ENCODE assay signal across 8 cellular contexts in the genomic region with DNA sequence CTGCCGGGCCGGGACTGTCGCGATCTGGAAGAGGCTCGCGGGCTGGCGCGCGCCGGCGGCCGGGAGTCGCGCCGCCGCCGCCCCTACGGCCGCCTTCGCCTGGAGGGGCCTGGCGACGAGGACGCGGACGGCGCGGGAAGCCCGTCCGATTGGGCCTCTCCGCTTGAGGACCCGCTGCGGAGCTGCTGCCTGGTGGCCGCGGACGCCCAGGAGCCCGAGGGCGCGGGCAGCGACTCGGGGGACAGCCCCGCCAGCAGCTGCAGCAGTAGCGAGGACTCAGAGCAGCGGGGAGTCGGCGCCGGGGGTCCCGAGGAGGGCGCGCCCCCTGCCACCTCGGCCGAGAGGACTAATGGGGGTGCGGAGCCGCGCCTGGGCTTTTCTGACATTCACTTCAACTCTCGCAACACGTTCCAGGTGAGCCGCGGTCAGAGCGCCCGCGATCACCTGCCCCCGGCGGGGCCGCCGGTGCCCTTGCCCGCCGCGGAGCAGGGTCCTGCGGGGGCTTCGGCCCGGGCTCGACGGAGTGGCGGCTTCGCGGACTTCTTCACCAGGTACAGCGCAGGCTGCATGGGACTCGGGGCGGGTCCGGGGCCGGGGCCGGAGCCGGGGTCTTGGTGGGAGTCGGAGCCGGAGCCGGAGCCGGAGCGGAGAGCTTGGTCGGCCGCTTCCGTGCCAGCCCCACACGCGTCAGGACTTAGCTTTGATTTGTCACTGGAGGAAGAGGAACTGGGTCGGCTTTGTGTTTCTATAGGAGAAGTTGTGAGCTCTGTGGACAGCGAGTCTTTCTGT. TPM values are rescaled to one million over a fixed set of nuclear protein-coding genes. Genes with fewer than 3 reads are reported as not detected.
A peak's percentile ranks its signal among the peaks of the same experiment; 100 is the strongest.
DNase-seq lines count a peak whose midpoint lies in the region; ATAC-seq, FAIRE-seq and TF ChIP-seq lines count a peak whose summit lies in the region.

No MANE protein-coding gene starts in this region.

- H3K27me3 ChIP-seq in GM06990 (replicated peaks; ENCODE audit: control insufficient read depth, insufficient read depth, low read length) = no peaks in the 10 kb centered on the region
- peaks cover 33% of the 10 kb centered on the region for H3K27me3 ChIP-seq in iPS-20b (ENCODE audit: insufficient read depth, low read length)

- H3K36me3 Mint-ChIP-seq in MCF 10A (ENCODE audit: insufficient read depth, unreplicated experiment) = no peaks in the 10 kb centered on the region

- POLR2A ChIA-PET in MCF 10A (lab: Yijun Ruan, JAX) = interaction anchor here (0.7 to 6.0 kb wide), 21 partner anchors 7 to 1071 kb away, joined by 3 to 107 read pairs (median 5); a partner anchor contains a TSS

- no peak overlapping the region; the same call in 1 of the 2 replicates for H3K9ac ChIP-seq in iPS-20b (ENCODE audit: low read depth, low read length)

- peak; percentile 69 for ATAC-seq in GM21529 (IDR thresholded peaks at IDR 0.05; ENCODE audit: unreplicated experiment)
- ATAC-seq in sciatic nerve = peak; percentile 51

- H3K36me3 ChIP-seq in GM06990 (ENCODE audit: control insufficient read depth, insufficient read depth, low read length) = no peaks in the 10 kb centered on the region
- no peaks in the 10 kb centered on the region for H3K36me3 ChIP-seq in iPS-20b (ENCODE audit: insufficient read depth, low read depth, low read length)

- BruUV-seq in MCF 10A (replicated peaks; lab: Mats Ljungman, UMichigan) = no TSS peak

- no peaks in the 10 kb centered on the region for H3K9me3 Mint-ChIP-seq in MCF 10A (ENCODE audit: unreplicated experiment)

- H3K4me3 ChIP-seq in GM06990 (replicated peaks; ENCODE audit: low read depth, low read length) (peak overlapping the region; percentile 79), iPS-20b (ENCODE audit: low read length) (peak overlapping the region; percentile 76)

- no peaks in the 10 kb centered on the region for H3K4me1 ChIP-seq in iPS-20b (ENCODE audit: insufficient read depth, low read length)

- no peaks in the 10 kb centered on the region for H3K27me3 Mint-ChIP-seq in MCF 10A (ENCODE audit: insufficient read depth, unreplicated experiment)

- CTCF ChIA-PET in MCF 10A (lab: Yijun Ruan, JAX) = interaction anchor here (0.5 to 5.1 kb wide), 5 partner anchors 37 to 1561 kb away, joined by 3 to 24 read pairs (median 4); a partner anchor contains a TSS

- no peak for FAIRE-seq in HTR-8/SVneo (lab: Jason Lieb, UNC)

- H3K27ac ChIP-seq in iPS-20b (ENCODE audit: low read length) = no peak overlapping the region

- H3K4me1 Mint-ChIP-seq in MCF 10A (ENCODE audit: insufficient read depth, unreplicated experiment) = peaks cover 6% of the 10 kb centered on the region

- peak overlapping the region; percentile 73 for H3K27ac Mint-ChIP-seq in MCF 10A (ENCODE audit: low read depth, unreplicated experiment)

- intact Hi-C loops in MCF 10A (cut with micrococcal nuclease) = loop anchor here (5.0 kb wide), 1 partner anchor 39 kb away; no protein-coding TSS in a partner anchor
- intact Hi-C loops in sciatic nerve (cut with DNase I) = no loop called here

- H3K4me3 Mint-ChIP-seq in MCF 10A (ENCODE audit: unreplicated experiment) = peak overlapping the region; percentile 88

- DNase-seq in GM06990 (ENCODE audit: extremely low read depth, insufficient read length) (peak; percentile 81), HTR-8/SVneo (ENCODE audit: insufficient read length, low spot score) (peak; percentile 47), SIG-M5 (lab: John Stamatoyannopoulos, UW) (peak; percentile 18), MCF 10A (ENCODE audit: unreplicated experiment) (peak; percentile 79), sciatic nerve (ENCODE audit: low spot score) (peak; percentile 66), AML-193 (lab: John Stamatoyannopoulos, UW) (no peak)

- no peaks in the 10 kb centered on the region for H3K9me3 ChIP-seq in iPS-20b (ENCODE audit: insufficient read depth, low read depth, low read length)

- TF ChIP-seq CTCF in GM06990 (IDR thresholded peaks at IDR 0.05; ENCODE audit: insufficient read depth, low read length, poor library complexity, severe bottlenecking) (no peak), MCF 10A (IDR thresholded peaks at IDR 0.05; ENCODE audit: unreplicated experiment) (no peak)

RNA-seq across cellular contexts. Expression of a gene that starts 0.9 kb away (rescaled TPM):
- total RNA-seq in MCF 10A (2022) = 5.4 and 5.9 TPM in 2 replicates
- 20.4 TPM for total RNA-seq in sciatic nerve

RNA-seq across cellular contexts. Expression of a gene that starts 40.5 kb away (rescaled TPM):
- total RNA-seq in MCF 10A (2022) (24.9 and 39.0 TPM in 2 replicates), sciatic nerve (22.4 TPM)

Comparison
In these comparisons a context has a peak if more than half of its experiments do, and no peak if none do; other contexts are left out.
1. DNase-seq: peak in GM06990 (single experiment), HTR-8/SVneo (single experiment), SIG-M5 (single experiment), MCF 10A (single experiment) and sciatic nerve (single experiment); none in AML-193 (0 of 2).